In the genomic region with DNA sequence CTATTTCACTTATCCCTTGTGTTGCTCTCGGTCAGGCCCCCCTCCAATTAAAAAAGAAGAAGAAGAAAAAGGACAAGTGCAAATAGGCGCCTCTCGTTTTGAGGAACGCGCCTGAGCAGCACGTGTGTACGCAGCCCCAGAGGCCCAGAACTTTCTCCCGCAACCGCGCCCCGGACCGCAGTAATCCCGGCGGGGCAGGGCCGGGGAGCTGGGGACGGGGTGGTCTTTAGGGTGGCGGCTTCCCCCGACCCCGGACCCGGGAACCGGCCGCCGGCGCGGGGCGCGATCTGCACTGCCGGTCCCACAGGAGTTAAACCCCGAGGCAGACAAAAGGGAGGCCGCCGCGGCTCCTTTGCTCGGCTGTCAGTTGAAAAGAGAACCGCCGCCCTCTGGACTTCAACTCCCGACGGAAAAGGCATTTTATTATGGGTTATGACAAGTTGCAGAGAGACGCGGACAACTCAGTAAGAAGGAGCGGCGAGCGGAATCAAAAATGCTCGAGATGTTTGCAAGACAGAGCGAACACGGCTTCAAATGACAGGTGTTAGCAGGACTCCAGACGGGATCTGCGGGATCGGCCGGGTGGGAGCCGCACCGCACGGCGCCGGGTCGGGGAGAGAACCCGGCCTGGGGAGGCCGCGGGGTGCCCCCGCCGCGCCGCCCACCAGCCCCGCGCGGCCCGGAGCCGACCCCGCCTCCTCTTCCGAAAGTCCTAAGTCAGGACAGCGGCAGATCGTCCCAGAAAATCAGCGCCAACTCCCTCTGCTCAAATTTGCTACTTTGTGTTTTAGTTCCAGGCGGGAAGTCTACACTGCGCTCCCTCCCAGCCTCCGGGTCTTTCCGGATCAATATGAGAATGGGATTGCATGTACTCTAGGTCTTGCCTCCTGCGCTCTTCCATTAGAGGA, we compare ENCODE assay signal across 11 cellular contexts.
DNase-seq lines count a peak whose midpoint lies in the region; ATAC-seq and TF ChIP-seq lines count a peak whose summit lies in the region.
"Had no signal": no experiment of that assay in that cellular context is flagged by ENCODE, and none has a peak within 500 bp of the region (broad histone marks: within the 10 kb centered on the region; RNA-seq: fewer than 3 reads in every experiment).

No MANE protein-coding gene starts in this region.

- peak overlapping the region; percentile 21 for H3K4me3 ChIP-seq in lower lobe of right lung
- H3K4me3 ChIP-seq in tibial nerve, result peak overlapping the region; percentile 40 to 63 (median 50)

- peak; percentile 55 for DNase-seq in activated CD4-positive, alpha-beta T cell treated with anti-CD3 and anti-CD28 coated beads, Interleukin-2, amount 10 ng/mL, durations not matched to agents 24 days and 14 days
- DNase-seq in activated CD4-positive, alpha-beta T cell treated with anti-CD3 and anti-CD28 coated beads for 4 hours, result no peak
- DNase-seq in ecto neural progenitor cell (ENCODE audit: low spot score), result peak; percentile 73
- DNase-seq in lower lobe of right lung, result no peak
- no peak for DNase-seq in tibial nerve (ENCODE audit: low spot score in 2 of 2)
- DNase-seq in head of caudate nucleus, result no peak
- no peak for DNase-seq in NOMO-1 (lab: John Stamatoyannopoulos, UW; ENCODE audit: unreplicated experiment in 2 of 2)
- DNase-seq: amniotic stem cell, WERI-Rb-1 had no signal

- no peaks in the 10 kb centered on the region for H3K36me3 ChIP-seq in lower lobe of right lung
- no peaks in the 10 kb centered on the region for H3K36me3 ChIP-seq in tibial nerve
- H3K36me3 ChIP-seq: WERI-Rb-1 had no signal

- no peak overlapping the region for H3K4me3 Mint-ChIP-seq in activated CD4-positive, alpha-beta T cell treated with anti-CD3 and anti-CD28 coated beads, Interleukin-2, amount 10 ng/mL, durations not matched to agents 24 days and 14 days

- peaks cover 71% of the 10 kb centered on the region for H3K27me3 ChIP-seq in lower lobe of right lung (ENCODE audit: low read depth)
- peaks cover 0 to 36% of the 10 kb centered on the region in 2 donors for H3K27me3 ChIP-seq in tibial nerve

- H3K27ac ChIP-seq in lower lobe of right lung (no peak overlapping the region), tibial nerve (peak overlapping the region in 3 of 4 donors; percentile 7 to 78 (median 9))
- H3K27ac ChIP-seq: WERI-Rb-1 had no signal

- peaks cover 72% of the 10 kb centered on the region for H3K27me3 Mint-ChIP-seq in activated CD4-positive, alpha-beta T cell treated with anti-CD3 and anti-CD28 coated beads, Interleukin-2, amount 10 ng/mL, durations not matched to agents 24 days and 14 days

- intact Hi-C loops in activated CD4-positive, alpha-beta T cell treated with anti-CD3 and anti-CD28 coated beads, Interleukin-2, amount 10 ng/mL, durations not matched to agents 24 days and 14 days (cut with micrococcal nuclease), result loop anchor here (2.0 kb wide), 1 partner anchor 47 kb away; no protein-coding TSS in a partner anchor
- intact Hi-C loops in lower lobe of right lung (cut with DNase I), result no loop called here
- intact Hi-C loops in head of caudate nucleus (cut with DNase I), result no loop called here

- no peaks in the 10 kb centered on the region for H3K9me3 ChIP-seq in lower lobe of right lung
- no peaks in the 10 kb centered on the region for H3K9me3 ChIP-seq in tibial nerve

- H3K4me1 Mint-ChIP-seq in activated CD4-positive, alpha-beta T cell treated with anti-CD3 and anti-CD28 coated beads, Interleukin-2, amount 10 ng/mL, durations not matched to agents 24 days and 14 days, result peaks cover 3% of the 10 kb centered on the region
- H3K4me1 Mint-ChIP-seq: IgD-negative memory B cell had no signal

- 3 to 4% methylated on average over 61 to 76 of the region's 77 CpGs for WGBS in tibial nerve, 2 donors

- no peak overlapping the region for H3K27ac Mint-ChIP-seq in activated CD4-positive, alpha-beta T cell treated with anti-CD3 and anti-CD28 coated beads, Interleukin-2, amount 10 ng/mL, durations not matched to agents 24 days and 14 days

- peaks cover 3% of the 10 kb centered on the region for H3K36me3 Mint-ChIP-seq in activated CD4-positive, alpha-beta T cell treated with anti-CD3 and anti-CD28 coated beads, Interleukin-2, amount 10 ng/mL, durations not matched to agents 24 days and 14 days (ENCODE audit: low read depth)
- H3K36me3 Mint-ChIP-seq: IgD-negative memory B cell had no signal

- ATAC-seq in lower lobe of right lung (no peak), HG02884 (IDR thresholded peaks at IDR 0.05; ENCODE audit: unreplicated experiment) (no peak)

- TF ChIP-seq POLR2A in tibial nerve (IDR thresholded peaks at IDR 0.05), result no peak

- H3K4me1 ChIP-seq in lower lobe of right lung (peaks cover 11% of the 10 kb centered on the region), tibial nerve (peaks cover 0 to 36% (median 5%) of the 10 kb centered on the region in 4 donors)

- peaks cover 3% of the 10 kb centered on the region for H3K9me3 Mint-ChIP-seq in activated CD4-positive, alpha-beta T cell treated with anti-CD3 and anti-CD28 coated beads, Interleukin-2, amount 10 ng/mL, durations not matched to agents 24 days and 14 days

- no peak for TF ChIP-seq EP300 in tibial nerve (IDR thresholded peaks at IDR 0.05)

- no peak for TF ChIP-seq CTCF in lower lobe of right lung (IDR thresholded peaks at IDR 0.05)
- no peak for TF ChIP-seq CTCF in tibial nerve (IDR thresholded peaks at IDR 0.05)

Comparison
In these comparisons a context has a peak if more than half of its experiments do, and no peak if none do; other contexts are left out.
1. DNase-seq: peak in activated CD4-positive, alpha-beta T cell treated with anti-CD3 and anti-CD28 coated beads, Interleukin-2, amount 10 ng/mL, durations not matched to agents 24 days and 14 days (single experiment) and ecto neural progenitor cell (single experiment); none in activated CD4-positive, alpha-beta T cell treated with anti-CD3 and anti-CD28 coated beads for 4 hours (0 of 2), lower lobe of right lung (single experiment), tibial nerve (0 of 2), head of caudate nucleus (0 of 42) and NOMO-1 (0 of 2).